In genomic region chr17:77456271-77456950, GRCh38 we compare ENCODE assay signal across 13 cellular contexts.
DNase-seq lines count a peak whose midpoint lies in the region; ATAC-seq and TF ChIP-seq lines count a peak whose summit lies in the region.
"Had no signal": no experiment of that assay in that cellular context is flagged by ENCODE, and none has a peak within 500 bp of the region (broad histone marks: within the 10 kb centered on the region; RNA-seq: fewer than 3 reads in every experiment).

No MANE protein-coding gene starts in this region.

- H3K36me3 ChIP-seq in CD4-positive, alpha-beta memory T cell (ENCODE audit: insufficient read depth, low read length), result peaks cover 6% of the 10 kb centered on the region

- in situ Hi-C loops in GM13977 (cut with MboI; ENCODE audit: low pct_unique_long_range_greater_than_20kb, low sequenced_read_pairs, unreplicated experiment), result no loop called here

- H3K4me1 Mint-ChIP-seq in CD4-positive, alpha-beta memory T cell, result peaks cover 25 to 92% (median 49%) of the 10 kb centered on the region in 4 donors
- H3K4me1 Mint-ChIP-seq in activated naive CD8-positive, alpha-beta T cell treated with anti-CD3 and anti-CD28 coated beads for 36 hours, result peaks cover 52% of the 10 kb centered on the region
- peaks cover 87 to 100% of the 10 kb centered on the region in 2 donors for H3K4me1 Mint-ChIP-seq in natural killer cell

- peaks cover 68% of the 10 kb centered on the region for H3K4me1 ChIP-seq in CD4-positive, alpha-beta memory T cell (ENCODE audit: insufficient read depth, low read length)

- H3K4me3 ChIP-seq in CD4-positive, alpha-beta memory T cell (ENCODE audit: low read length in 2 of 2), result peak overlapping the region; percentile 73 to 94

- H3K27me3 Mint-ChIP-seq in CD4-positive, alpha-beta memory T cell, result no peaks in the 10 kb centered on the region
- no peaks in the 10 kb centered on the region for H3K27me3 Mint-ChIP-seq in activated naive CD8-positive, alpha-beta T cell treated with anti-CD3 and anti-CD28 coated beads for 36 hours
- no peaks in the 10 kb centered on the region for H3K27me3 Mint-ChIP-seq in natural killer cell (ENCODE audit: low read depth in 2 of 2)
- H3K27me3 Mint-ChIP-seq: progenitor cell of endocrine pancreas had no signal

- POLR2A ChIA-PET in CD4-positive, alpha-beta memory T cell (lab: Charles Lee; ENCODE audit: partially characterized antibody), result interaction anchor here (0.7 to 71.9 kb wide), 8 partner anchors 10 to 128 kb away, joined by 3 to 6031 read pairs (median 12); no protein-coding TSS in a partner anchor

- peak in 3 of 5 donors; percentile 57 to 76 (median 60) for DNase-seq in CD4-positive, alpha-beta memory T cell
- no peak for DNase-seq in activated naive CD8-positive, alpha-beta T cell treated with anti-CD3 and anti-CD28 coated beads for 36 hours
- DNase-seq in natural killer cell, result no peak
- no peak for DNase-seq in NCI-H2081 (lab: John Stamatoyannopoulos, UW)
- no peak for DNase-seq in RKO (ENCODE audit: low spot score)
- no peak for DNase-seq in GM13977 (ENCODE audit: low spot score)
- DNase-seq: cerebellar nuclear complex, COR-L47, NCI-H1048, NCI-H524 had no signal

- H3K27ac ChIP-seq in CD4-positive, alpha-beta memory T cell (ENCODE audit: low read depth, low read length), result peak overlapping the region; percentile 73

- ATAC-seq in natural killer cell (no peak), HG02588 (IDR thresholded peaks at IDR 0.05; ENCODE audit: unreplicated experiment) (no peak)

- CTCF ChIA-PET in CD4-positive, alpha-beta memory T cell (lab: Charles Lee; ENCODE audit: partially characterized antibody), result interaction anchor here (1.1 to 2.4 kb wide), 3 partner anchors 12 to 25 kb away, joined by 5 to 22 read pairs (median 6); no protein-coding TSS in a partner anchor

- peak; percentile 19 for TF ChIP-seq POLR2A in GM19099 (IDR thresholded peaks at IDR 0.05; ENCODE audit: extremely low read depth, insufficient read length, low read depth)

- TF ChIP-seq CTCF in natural killer cell (IDR thresholded peaks at IDR 0.05), result no peak
- no peak for TF ChIP-seq CTCF in GM13977 (IDR thresholded peaks at IDR 0.05; ENCODE audit: extremely low read depth, insufficient read depth, missing control alignments)

- H3K4me3 Mint-ChIP-seq in CD4-positive, alpha-beta memory T cell, result peak overlapping the region; percentile 90 to 100 (median 96)
- H3K4me3 Mint-ChIP-seq in activated naive CD8-positive, alpha-beta T cell treated with anti-CD3 and anti-CD28 coated beads for 36 hours, result peak overlapping the region; percentile 94
- H3K4me3 Mint-ChIP-seq in natural killer cell, result peak overlapping the region; percentile 45

- intact Hi-C loops in CD4-positive, alpha-beta memory T cell (cut with micrococcal nuclease), result loop anchor here (5.0 kb wide), 2 partner anchors 36 to 54 kb away; no protein-coding TSS in a partner anchor
- intact Hi-C loops in natural killer cell (cut with micrococcal nuclease), result no loop called here

- peak overlapping the region; percentile 81 to 100 (median 98) for H3K27ac Mint-ChIP-seq in CD4-positive, alpha-beta memory T cell
- H3K27ac Mint-ChIP-seq in activated naive CD8-positive, alpha-beta T cell treated with anti-CD3 and anti-CD28 coated beads for 36 hours, result peak overlapping the region; percentile 100
- H3K27ac Mint-ChIP-seq in natural killer cell, result peak overlapping the region; percentile 94

- H3K9me3 Mint-ChIP-seq in CD4-positive, alpha-beta memory T cell, result peaks cover 0 to 3% (median 0%) of the 10 kb centered on the region in 8 donors
- H3K9me3 Mint-ChIP-seq in activated naive CD8-positive, alpha-beta T cell treated with anti-CD3 and anti-CD28 coated beads for 36 hours, result no peaks in the 10 kb centered on the region
- no peaks in the 10 kb centered on the region for H3K9me3 Mint-ChIP-seq in natural killer cell

- peaks cover 26 to 63% of the 10 kb centered on the region in 2 donors for H3K36me3 Mint-ChIP-seq in CD4-positive, alpha-beta memory T cell
- peaks cover 75% of the 10 kb centered on the region for H3K36me3 Mint-ChIP-seq in activated naive CD8-positive, alpha-beta T cell treated with anti-CD3 and anti-CD28 coated beads for 36 hours
- no peaks in the 10 kb centered on the region for H3K36me3 Mint-ChIP-seq in natural killer cell

- H3K9me3 ChIP-seq in CD4-positive, alpha-beta memory T cell (ENCODE audit: control insufficient read depth in 1 of 2, low read length in 2 of 2), result no peaks in the 10 kb centered on the region

- no peaks in the 10 kb centered on the region for H3K27me3 ChIP-seq in CD4-positive, alpha-beta memory T cell (ENCODE audit: insufficient read depth, low read length)

Comparison
In these comparisons a context has a peak if more than half of its experiments do, and no peak if none do; other contexts are left out.
1. DNase-seq: peak in CD4-positive, alpha-beta memory T cell (3 of 5); none in activated naive CD8-positive, alpha-beta T cell treated with anti-CD3 and anti-CD28 coated beads for 36 hours (single experiment), natural killer cell (single experiment), NCI-H2081 (0 of 2), RKO (single experiment) and GM13977 (single experiment).
2. H3K4me3 Mint-ChIP-seq: peak in every context shown above with its lines; median percentile 96 in CD4-positive, alpha-beta memory T cell; 94 in activated naive CD8-positive, alpha-beta T cell treated with anti-CD3 and anti-CD28 coated beads for 36 hours; 45 in natural killer cell.
3. Peak in every context shown above with its lines, with median percentiles within 50 percentile points of each other: H3K27ac Mint-ChIP-seq.